ENCODE assay signal across 7 cellular contexts in genomic region chr4:141415651-141416050, GRCh38.
"Had no signal": no experiment of that assay in that cellular context is flagged by ENCODE, and none has a peak within 500 bp of the region (broad histone marks: within the 10 kb centered on the region; RNA-seq: fewer than 3 reads in every experiment).

No MANE protein-coding gene starts in this region.

- H3K4me2 ChIP-seq: GM23338 had no signal

- H3K4me1 ChIP-seq: HAP-1 had no signal

- H3K36me3 ChIP-seq: HAP-1 had no signal

- DNase-seq: GOT3, H7, H9, HCEC 1CT had no signal

- H3K9me3 ChIP-seq: HAP-1 had no signal

- H2AFZ ChIP-seq: GM23338 had no signal

- ATAC-seq: GM23338, HCT116 had no signal

- H3K4me3 ChIP-seq: GM23338, HAP-1 had no signal
